8 cellular contexts compared by ENCODE assay signal in genomic region chr9:132575005-132575609, GRCh38. TPM values are rescaled to one million over a fixed set of nuclear protein-coding genes. Genes with fewer than 3 reads are reported as not detected.
DNase-seq lines count a peak whose midpoint lies in the region; ATAC-seq and TF ChIP-seq lines count a peak whose summit lies in the region.

No MANE protein-coding gene starts in this region.

- H3K4me1 Mint-ChIP-seq in CD4-positive, alpha-beta memory T cell, result peaks cover 0 to 4% (median 1%) of the 10 kb centered on the region in 4 donors
- H3K4me1 Mint-ChIP-seq in H9, result peaks cover 10 to 21% of the 10 kb centered on the region in 2 experiments

- H2BK12ac ChIP-seq in H9 (ENCODE audit: insufficient read length, low read depth, low read length), result no peak overlapping the region

- H2AK5ac ChIP-seq in H9 (ENCODE audit: insufficient read length, low read length), result no peak overlapping the region

- no peak overlapping the region for H2BK15ac ChIP-seq in H9 (ENCODE audit: low read depth, low read length)

- H3K4ac ChIP-seq in H9 (ENCODE audit: low read depth, low read length), result no peak overlapping the region

- no peak overlapping the region for H4K91ac ChIP-seq in H9 (ENCODE audit: insufficient read length, low read depth, low read length)

- no peak overlapping the region for H4K5ac ChIP-seq in H9 (ENCODE audit: insufficient read length, low read depth, low read length)

- intact Hi-C loops in CD4-positive, alpha-beta memory T cell (cut with micrococcal nuclease), result no loop called here

- POLR2A ChIA-PET in CD4-positive, alpha-beta memory T cell (lab: Charles Lee; ENCODE audit: partially characterized antibody), result no interaction called here

- no peak overlapping the region for H3K4me2 ChIP-seq in H9 (ENCODE audit: insufficient read depth, insufficient read length, low read length)

- ATAC-seq in omental fat pad (ENCODE audit: low FRiP score), result peak; percentile 65

- H3T11ph ChIP-seq in H9 (ENCODE audit: low read length), result no peak overlapping the region

- no peak overlapping the region for H2BK120ac ChIP-seq in H9 (ENCODE audit: low read depth, low read length, poor library complexity, severe bottlenecking)

- peaks cover 32% of the 10 kb centered on the region for H3K27me3 ChIP-seq in CD4-positive, alpha-beta memory T cell (ENCODE audit: insufficient read depth, low read length)
- H3K27me3 ChIP-seq in H9 (ENCODE audit: insufficient read depth, low read length), result peaks cover 47% of the 10 kb centered on the region

- H3K27ac Mint-ChIP-seq in CD4-positive, alpha-beta memory T cell, result no peak overlapping the region
- H3K27ac Mint-ChIP-seq in H9, result no peak overlapping the region

- no peaks in the 10 kb centered on the region for H3K36me3 ChIP-seq in CD4-positive, alpha-beta memory T cell (ENCODE audit: insufficient read depth, low read length)

- H3K27ac ChIP-seq in CD4-positive, alpha-beta memory T cell (ENCODE audit: low read depth, low read length), result no peak overlapping the region
- H3K27ac ChIP-seq in H9 (ENCODE audit: insufficient read length, low read depth, low read length), result no peak overlapping the region
- no peak overlapping the region for H3K27ac ChIP-seq in coronary artery

- peak; percentile 95 for TF ChIP-seq CTCF in H9 (conservative IDR thresholded peaks at IDR 0.05)
- peak; percentile 81 for TF ChIP-seq CTCF in fibroblast of pulmonary artery (IDR thresholded peaks at IDR 0.05; ENCODE audit: low read length, missing control alignments)
- TF ChIP-seq CTCF in omental fat pad (IDR thresholded peaks at IDR 0.05), result no peak
- TF ChIP-seq CTCF in coronary artery (IDR thresholded peaks at IDR 0.05), result no peak

- no peak overlapping the region for H3K14ac ChIP-seq in H9 (ENCODE audit: insufficient read depth, low read length)

- H3K4me1 ChIP-seq in CD4-positive, alpha-beta memory T cell (ENCODE audit: insufficient read depth, low read length), result no peaks in the 10 kb centered on the region
- no peaks in the 10 kb centered on the region; the same call in 1 of the 2 replicates for H3K4me1 ChIP-seq in H9 (ENCODE audit: insufficient read depth, low read length)

- no peak overlapping the region for H2BK5ac ChIP-seq in H9 (ENCODE audit: insufficient read length, low read length)

- peaks cover 0 to 3% (median 0%) of the 10 kb centered on the region in 8 donors for H3K9me3 Mint-ChIP-seq in CD4-positive, alpha-beta memory T cell
- H3K9me3 Mint-ChIP-seq in H9, result no peaks in the 10 kb centered on the region; a peak in 3 of 5 replicates

- WGBS in H9 (ENCODE audit: extremely low coverage, insufficient read length, low lambda C conversion rate), result no CpG with 5 or more reads among the region's 16 CpGs

- no peak overlapping the region for H4K8ac ChIP-seq in H9 (replicated peaks; ENCODE audit: insufficient read length, low read depth, low read length)

- H2BK20ac ChIP-seq in H9 (ENCODE audit: low read depth, low read length, poor library complexity, severe bottlenecking), result no peak overlapping the region

- H3K9ac ChIP-seq in H9 (ENCODE audit: extremely low read depth, insufficient read length, low read length), result no peak overlapping the region

- H3K36me3 Mint-ChIP-seq in CD4-positive, alpha-beta memory T cell, result no peaks in the 10 kb centered on the region
- H3K36me3 Mint-ChIP-seq in H9 (ENCODE audit: insufficient read depth in 1 of 3, low read depth in 3 of 3), result no peaks in the 10 kb centered on the region

- no peak overlapping the region for H3K4me3 ChIP-seq in CD4-positive, alpha-beta memory T cell (ENCODE audit: low read length in 2 of 2)
- no peak overlapping the region for H3K4me3 ChIP-seq in fibroblast of pulmonary artery (replicated peaks; ENCODE audit: low read depth, low read length)
- no peak overlapping the region for H3K4me3 ChIP-seq in coronary artery

- H3K4me3 Mint-ChIP-seq in CD4-positive, alpha-beta memory T cell, result no peak overlapping the region
- no peak overlapping the region for H3K4me3 Mint-ChIP-seq in H9

- H3K79me1 ChIP-seq in H9 (ENCODE audit: insufficient read depth, low read depth, low read length, poor library complexity, severe bottlenecking), result no peaks in the 10 kb centered on the region

- H2AFZ ChIP-seq in H9 (ENCODE audit: low read length), result no peak overlapping the region

- no peaks in the 10 kb centered on the region for H3K79me2 ChIP-seq in H9 (ENCODE audit: insufficient read depth, low read length)

- CTCF ChIA-PET in CD4-positive, alpha-beta memory T cell (lab: Charles Lee; ENCODE audit: partially characterized antibody), result no interaction called here

- peak in 3 of 5 donors; percentile 22 to 32 (median 32) for DNase-seq in CD4-positive, alpha-beta memory T cell
- DNase-seq in H9, result peak; percentile 88
- DNase-seq in NCI-H526 (lab: John Stamatoyannopoulos, UW), result peak; percentile 42 to 84
- DNase-seq in activated CD8-positive, alpha-beta memory T cell treated with anti-CD3 and anti-CD28 coated beads, Interleukin-2, amount 50 U/mL, for 48 hours, result peak; percentile 75
- peak; percentile 78 for DNase-seq in fibroblast of pulmonary artery (ENCODE audit: low read depth)
- DNase-seq in omental fat pad (ENCODE audit: low spot score), result no peak
- DNase-seq in NCI-H187 treated with DMSO at 0.1 percent for 48 hours (lab: John Stamatoyannopoulos, UW), result no peak
- DNase-seq in coronary artery (ENCODE audit: low spot score), result no peak

- H3K23me2 ChIP-seq in H9 (ENCODE audit: insufficient read length, low read depth, low read length, poor library complexity, severe bottlenecking), result peaks cover 4% of the 10 kb centered on the region

- H3K9me3 ChIP-seq in CD4-positive, alpha-beta memory T cell (ENCODE audit: control insufficient read depth in 1 of 2, low read length in 2 of 2), result no peaks in the 10 kb centered on the region
- no peaks in the 10 kb centered on the region for H3K9me3 ChIP-seq in H9 (ENCODE audit: control insufficient read depth, low read depth, low read length)

- H4K20me1 ChIP-seq in H9 (ENCODE audit: control insufficient read depth, insufficient read depth, insufficient read length), result no peaks in the 10 kb centered on the region

- no peak overlapping the region for H3K23ac ChIP-seq in H9 (ENCODE audit: insufficient read length, low read depth, low read length)

- no peak overlapping the region for H3K18ac ChIP-seq in H9 (ENCODE audit: insufficient read length, low read depth, low read length)

- H3K56ac ChIP-seq in H9 (ENCODE audit: insufficient read length, low read depth, low read length), result no peak overlapping the region

- H3K27me3 Mint-ChIP-seq in CD4-positive, alpha-beta memory T cell, result peaks cover 41 to 51% of the 10 kb centered on the region in 2 donors
- peaks cover 59% of the 10 kb centered on the region for H3K27me3 Mint-ChIP-seq in H9 (ENCODE audit: low read depth)

RNA-seq across cellular contexts. Expression of gene BARHL1, which starts 7.3 kb away (rescaled TPM):
- not detected for total RNA-seq in CD4-positive, alpha-beta memory T cell
- not detected for polyA plus RNA-seq in CD4-positive, alpha-beta memory T cell
- not detected in 2 replicates for total RNA-seq in H9 (2021)
- not detected for total RNA-seq in omental fat pad

Comparison
In these comparisons a context has a peak if more than half of its experiments do, and no peak if none do; other contexts are left out.
1. DNase-seq: peak in CD4-positive, alpha-beta memory T cell (3 of 5), H9 (single experiment), NCI-H526 (2 of 2), activated CD8-positive, alpha-beta memory T cell treated with anti-CD3 and anti-CD28 coated beads, Interleukin-2, amount 50 U/mL, for 48 hours (single experiment) and fibroblast of pulmonary artery (single experiment); none in omental fat pad (single experiment), NCI-H187 treated with DMSO at 0.1 percent for 48 hours (single experiment) and coronary artery (single experiment).
2. CTCF ChIP-seq: peak in H9 (single experiment) and fibroblast of pulmonary artery (single experiment); none in omental fat pad (0 of 3) and coronary artery (single experiment).